Comparison of ENCODE assay signal across 8 cellular contexts in the genomic region with DNA sequence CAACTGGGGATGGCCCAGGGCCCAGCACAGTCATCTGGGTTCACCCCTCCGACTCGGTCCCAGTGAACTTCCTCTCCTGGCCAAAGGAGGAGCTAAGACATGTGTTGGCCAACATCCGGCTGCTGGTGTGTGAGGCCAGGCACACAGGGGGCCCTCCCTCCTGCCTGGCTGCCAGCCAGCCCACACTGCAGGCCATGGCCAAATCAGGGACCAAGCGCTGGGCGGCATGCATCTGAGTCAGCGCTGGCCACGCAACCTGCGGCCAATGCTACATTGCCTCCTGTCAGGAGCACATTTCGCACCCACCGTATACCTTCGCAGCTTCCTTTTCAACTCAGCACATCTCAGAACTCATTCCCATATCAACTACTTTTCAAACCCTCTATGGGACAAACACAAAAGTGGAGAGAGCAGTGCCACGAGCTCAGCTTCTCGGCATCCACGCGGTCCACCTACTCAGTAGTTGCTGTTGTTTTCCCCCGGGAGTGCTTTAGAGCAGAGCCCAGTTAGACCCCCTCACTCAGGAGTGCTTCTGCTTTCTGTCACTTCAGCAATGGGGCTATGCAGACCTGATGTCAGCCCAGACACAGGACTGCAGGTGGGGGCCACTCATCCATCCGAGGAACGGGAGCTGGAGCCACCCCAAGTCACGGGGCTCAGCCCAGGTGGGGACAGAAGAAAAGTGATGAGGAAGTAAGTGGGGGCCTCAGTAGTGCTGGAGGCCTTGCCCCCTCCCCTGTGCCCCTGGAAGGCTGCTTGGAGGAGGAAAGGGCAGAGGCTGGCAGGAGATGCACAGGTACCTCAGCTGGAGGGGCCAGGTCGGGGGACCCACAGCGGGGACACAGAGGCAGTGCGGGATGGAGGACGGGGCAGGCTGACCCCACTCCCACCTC. TPM values are rescaled to one million over a fixed set of nuclear protein-coding genes. Genes with fewer than 3 reads are reported as not detected.
A peak's percentile ranks its signal among the peaks of the same experiment; 100 is the strongest.
DNase-seq lines count a peak whose midpoint lies in the region; ATAC-seq, FAIRE-seq and TF ChIP-seq lines count a peak whose summit lies in the region.

No MANE protein-coding gene starts in this region.

- POLR2A ChIA-PET in AG04450 (lab: Yijun Ruan, JAX) = interaction anchor here (0.6 to 1.8 kb wide), 5 partner anchors 14 to 454 kb away, joined by 3 to 24 read pairs (median 4); a partner anchor contains a TSS

- H3K36me3 ChIP-seq in adrenal gland (replicated peaks in 1 of 2) (peaks cover 0 to 43% of the 10 kb centered on the region in 2 donors), left ventricle myocardium inferior (peaks cover 38% of the 10 kb centered on the region)

- TF ChIP-seq CTCF in AG04450 (IDR thresholded peaks at IDR 0.05; ENCODE audit: low read depth, low read length) = peak; percentile 56
- TF ChIP-seq CTCF in adrenal gland (IDR thresholded peaks at IDR 0.05) = peak; percentile 43 to 82 (median 62)
- peak; percentile 64 for TF ChIP-seq CTCF in left ventricle myocardium inferior (IDR thresholded peaks at IDR 0.05; ENCODE audit: borderline replicate concordance)

- CTCF ChIA-PET in AG04450 (lab: Charles Lee) = interaction anchor here (1.0 to 3.7 kb wide), 9 partner anchors 9 to 447 kb away, joined by 3 to 53 read pairs (median 4); a partner anchor contains a TSS

- peak; percentile 96 for FAIRE-seq in GM18507 (lab: Jason Lieb, UNC)

- TF ChIP-seq POLR2A in adrenal gland (IDR thresholded peaks at IDR 0.05) = peak in 1 of 2 donors; percentile 67

- H3K27me3 ChIP-seq in AG04450 (ENCODE audit: control insufficient read depth, insufficient read depth, low read length) = no peaks in the 10 kb centered on the region
- no peaks in the 10 kb centered on the region for H3K27me3 ChIP-seq in adrenal gland
- H3K27me3 ChIP-seq in left ventricle myocardium inferior (ENCODE audit: low read depth) = no peaks in the 10 kb centered on the region

- WGBS in adrenal gland, 4 donors = 31 to 44% (median 36%) methylated on average over 12 to 23 of the region's 23 CpGs

- H3K4me1 ChIP-seq in adrenal gland (replicated peaks in 1 of 2) = peaks cover 21 to 42% of the 10 kb centered on the region in 2 donors
- peaks cover 30% of the 10 kb centered on the region for H3K4me1 ChIP-seq in left ventricle myocardium inferior

- no peaks in the 10 kb centered on the region for H3K9me3 ChIP-seq in AG04450 (ENCODE audit: control insufficient read depth, insufficient read depth, low read length)
- no peaks in the 10 kb centered on the region for H3K9me3 ChIP-seq in adrenal gland (replicated peaks in 1 of 3)
- H3K9me3 ChIP-seq in left ventricle myocardium inferior (replicated peaks) = no peaks in the 10 kb centered on the region

- peak overlapping the region; percentile 42 for H3K27ac ChIP-seq in AG04450 (ENCODE audit: low read depth, low read length)
- peak overlapping the region; percentile 10 to 93 (median 85) for H3K27ac ChIP-seq in adrenal gland
- H3K27ac ChIP-seq in left ventricle myocardium inferior (replicated peaks) = peak overlapping the region; percentile 71

- intact Hi-C loops in adrenal gland (cut with DNase I) (no loop called here), left ventricle myocardium inferior (cut with micrococcal nuclease) (no loop called here)

- H3K4me3 ChIP-seq in AG04450 (ENCODE audit: low read depth, low read length) (no peak overlapping the region), adrenal gland (no peak overlapping the region), left ventricle myocardium inferior (no peak overlapping the region)

- ATAC-seq in HG02852 (IDR thresholded peaks at IDR 0.05; ENCODE audit: unreplicated experiment) = peak; percentile 83

- DNase-seq in AG04450 (ENCODE audit: low read depth, low spot score) = peak; percentile 85
- DNase-seq in GM18507 (ENCODE audit: extremely low spot score, insufficient read length, low read depth) = peak; percentile 66
- peak; percentile 94 for DNase-seq in NOMO-1 treated with DMSO at 0.1 percent for 48 hours (lab: John Stamatoyannopoulos, UW; ENCODE audit: unreplicated experiment)
- DNase-seq in adrenal gland = peak; percentile 95 to 100 (median 98)
- peak; percentile 93 for DNase-seq in left ventricle myocardium inferior
- peak; percentile 59 for DNase-seq in putamen (ENCODE audit: low spot score)
- DNase-seq in NCI-H1930 (lab: John Stamatoyannopoulos, UW) = no peak

RNA-seq across cellular contexts. Expression of a gene that starts 13.9 kb away (rescaled TPM):
- polyA plus RNA-seq in AG04450 (2011; rRNA removed) = 26.8 and 47.4 TPM in 2 replicates
- polyA minus RNA-seq in AG04450 (2011; rRNA and poly(A)+ RNA removed) = 13.9 and 21.1 TPM in 2 replicates
- total RNA-seq in adrenal gland = 100 to 1,000 TPM; 122 to 339 (median 181) TPM
- 100 to 1,000 TPM in 2 of 3 donors, 10 to 100 TPM in 1; 31.1 to 135 (median 101) TPM for polyA plus RNA-seq in adrenal gland
- total RNA-seq in left ventricle myocardium inferior = 53.7 TPM

RNA-seq across cellular contexts. Expression of a gene that starts 24.2 kb away (rescaled TPM):
- polyA plus RNA-seq in AG04450 (2011; rRNA removed) = 25.2 and 42.6 TPM in 2 replicates
- 18.1 and 31.7 TPM in 2 replicates for polyA minus RNA-seq in AG04450 (2011; rRNA and poly(A)+ RNA removed)
- total RNA-seq in adrenal gland = 10 to 100 TPM; 29.7 to 75.0 (median 39.2) TPM
- 10 to 100 TPM; 10.7 to 69.1 (median 68.4) TPM for polyA plus RNA-seq in adrenal gland
- 35.8 TPM for total RNA-seq in left ventricle myocardium inferior

Comparison
In these comparisons a context has a peak if more than half of its experiments do, and no peak if none do; other contexts are left out.
1. DNase-seq: peak in AG04450 (single experiment), GM18507 (single experiment), NOMO-1 treated with DMSO at 0.1 percent for 48 hours (single experiment), adrenal gland (7 of 7), left ventricle myocardium inferior (single experiment) and putamen (single experiment); none in NCI-H1930 (0 of 2).
2. Peak in every context shown above with its lines, with median percentiles within 50 percentile points of each other: H3K27ac ChIP-seq and CTCF ChIP-seq.